1 cellular context compared by ENCODE assay signal in the genomic region with DNA sequence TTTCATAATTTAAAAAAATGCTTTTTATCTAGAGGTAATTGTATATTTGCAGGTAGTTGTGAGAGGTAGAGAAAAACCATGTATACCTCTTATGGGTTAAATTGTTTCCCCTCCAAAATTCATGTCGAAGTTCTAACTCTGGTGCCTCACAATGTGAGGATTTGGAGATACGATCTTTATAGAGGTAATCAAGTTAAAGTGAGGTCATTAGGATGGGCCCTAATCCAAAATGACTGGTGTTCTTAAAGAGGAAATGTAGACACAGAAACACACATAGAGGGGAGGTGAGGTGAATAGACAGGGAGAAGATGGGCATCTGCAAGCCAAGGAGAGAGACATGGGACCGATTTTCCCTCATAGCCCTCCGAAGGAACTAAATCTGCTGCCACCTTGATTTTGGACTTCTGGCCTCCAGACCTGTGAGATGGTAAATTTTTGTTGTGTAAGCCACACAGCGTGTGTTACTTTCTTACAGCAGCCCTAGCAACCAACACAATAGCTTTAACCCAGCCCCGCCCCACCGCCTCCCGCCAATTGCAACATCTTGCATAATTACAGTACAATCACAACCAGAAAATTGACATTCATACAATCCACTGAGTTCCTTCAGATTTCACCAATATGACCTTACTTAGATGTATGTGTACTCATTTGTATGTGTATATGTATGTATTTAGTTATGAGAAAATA.
TF ChIP-seq lines count a peak whose summit lies in the region.

No MANE protein-coding gene starts in this region.

TF ChIP-seq in HEK293, 187 proteins besides CTCF, POLR2A, EP300 and RAD21 (continued from another document and continues in another):
- TF ChIP-seq, protein P1, sequence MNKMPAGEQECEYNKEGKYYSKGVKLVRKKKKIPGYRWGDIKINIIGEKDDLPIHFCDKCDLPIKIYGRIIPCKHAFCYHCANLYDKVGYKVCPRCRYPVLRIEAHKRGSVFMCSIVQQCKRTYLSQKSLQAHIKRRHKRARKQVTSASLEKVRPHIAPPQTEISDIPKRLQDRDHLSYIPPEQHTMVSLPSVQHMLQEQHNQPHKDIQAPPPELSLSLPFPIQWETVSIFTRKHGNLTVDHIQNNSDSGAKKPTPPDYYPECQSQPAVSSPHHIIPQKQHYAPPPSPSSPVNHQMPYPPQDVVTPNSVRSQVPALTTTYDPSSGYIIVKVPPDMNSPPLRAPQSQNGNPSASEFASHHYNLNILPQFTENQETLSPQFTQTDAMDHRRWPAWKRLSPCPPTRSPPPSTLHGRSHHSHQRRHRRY (tag by site-specific recombination; IDR thresholded peaks at IDR 0.05), result no peak
- TF ChIP-seq BCL11B (tag by site-specific recombination; IDR thresholded peaks at IDR 0.05; ENCODE audit: low read depth) (no peak), ELK4 (IDR thresholded peaks at IDR 0.05; ENCODE audit: borderline replicate concordance, low read depth, low read length) (no peak), ZNF677 (tag by site-specific recombination; IDR thresholded peaks at IDR 0.05) (no peak), SCRT2 (tag by site-specific recombination; IDR thresholded peaks at IDR 0.05) (no peak), ZNF514 (tag by site-specific recombination; IDR thresholded peaks at IDR 0.05) (no peak), BCL6B (tag by site-specific recombination; IDR thresholded peaks at IDR 0.05) (no peak), ZNF239 (tag by site-specific recombination; IDR thresholded peaks at IDR 0.05) (no peak), ZNF48 (tag by site-specific recombination; IDR thresholded peaks at IDR 0.05) (no peak), RBAK (tag by site-specific recombination; IDR thresholded peaks at IDR 0.05) (no peak), ZNF624 (tag by site-specific recombination; IDR thresholded peaks at IDR 0.05) (no peak), ZNF366 (tag by site-specific recombination; conservative IDR thresholded peaks at IDR 0.05) (no peak), ZNF324 (tag by site-specific recombination; IDR thresholded peaks at IDR 0.05) (no peak), HIC1 (tag by site-specific recombination; IDR thresholded peaks at IDR 0.05) (no peak), ZNF626 (tag by site-specific recombination; IDR thresholded peaks at IDR 0.05) (no peak), ZBTB48 (tag by site-specific recombination; IDR thresholded peaks at IDR 0.05) (0 out of 2 replicates have a peak, but pooled peaks have one; percentile 32), ZNF404 (tag by site-specific recombination; IDR thresholded peaks at IDR 0.05) (no peak), HOXC10 (CRISPR knock-in tag; IDR thresholded peaks at IDR 0.05) (no peak), ZNF37A (tag by site-specific recombination; IDR thresholded peaks at IDR 0.05) (no peak), ZNF629 (tag by site-specific recombination; IDR thresholded peaks at IDR 0.05) (0 out of 2 replicates have a peak, but pooled peaks have one; percentile 20), ZXDB (tag by site-specific recombination; IDR thresholded peaks at IDR 0.05) (peak; percentile 56), MYNN (tag by site-specific recombination; IDR thresholded peaks at IDR 0.05; ENCODE audit: borderline replicate concordance) (no peak), ZSCAN23 (tag by site-specific recombination; IDR thresholded peaks at IDR 0.05) (no peak), ZNF112 (tag by site-specific recombination; IDR thresholded peaks at IDR 0.05) (no peak), ZNF707 (tag by site-specific recombination; IDR thresholded peaks at IDR 0.05) (no peak), HOXA7 (CRISPR knock-in tag; IDR thresholded peaks at IDR 0.05; ENCODE audit: borderline replicate concordance) (no peak), ZNF146 (tag by site-specific recombination; IDR thresholded peaks at IDR 0.05) (no peak), HOXD13 (CRISPR knock-in tag; IDR thresholded peaks at IDR 0.05; ENCODE audit: borderline replicate concordance) (no peak), KLF8 (tag by site-specific recombination; IDR thresholded peaks at IDR 0.05) (no peak), ZNF747 (tag by site-specific recombination; IDR thresholded peaks at IDR 0.05) (no peak), ZNF157 (tag by site-specific recombination; IDR thresholded peaks at IDR 0.05) (no peak), ZNF473 (tag by site-specific recombination; IDR thresholded peaks at IDR 0.05) (no peak), GLIS1 (tag by site-specific recombination; IDR thresholded peaks at IDR 0.05) (no peak), GLI4 (tag by site-specific recombination; IDR thresholded peaks at IDR 0.05) (no peak), GLIS2 (tag by site-specific recombination; IDR thresholded peaks at IDR 0.05) (no peak), ZNF621 (tag by site-specific recombination; IDR thresholded peaks at IDR 0.05) (no peak), ZNF169 (tag by site-specific recombination; IDR thresholded peaks at IDR 0.05) (no peak), TRIM28 (IDR thresholded peaks at IDR 0.05; ENCODE audit: borderline replicate concordance, low read length) (peak; percentile 47; the same call in 1 of the 2 replicates), SETDB1 (IDR thresholded peaks at IDR 0.05; ENCODE audit: insufficient read length, low read length) (no peak), ZNF19 (tag by site-specific recombination; IDR thresholded peaks at IDR 0.05; ENCODE audit: low read depth) (no peak), ZNF174 (tag by site-specific recombination; IDR thresholded peaks at IDR 0.05) (no peak), ZNF274 (IDR thresholded peaks at IDR 0.05; ENCODE audit: low read length) (no peak), ZNF274 (tag by site-specific recombination; IDR thresholded peaks at IDR 0.05; ENCODE audit: borderline replicate concordance) (no peak), EGR2 (tag by site-specific recombination; IDR thresholded peaks at IDR 0.05; ENCODE audit: low read depth) (no peak), MZF1 (tag by site-specific recombination; IDR thresholded peaks at IDR 0.05; ENCODE audit: borderline replicate concordance) (no peak), ZNF510 (tag by site-specific recombination; IDR thresholded peaks at IDR 0.05; ENCODE audit: insufficient replicate concordance) (no peak)
- TF ChIP-seq, protein P2, sequence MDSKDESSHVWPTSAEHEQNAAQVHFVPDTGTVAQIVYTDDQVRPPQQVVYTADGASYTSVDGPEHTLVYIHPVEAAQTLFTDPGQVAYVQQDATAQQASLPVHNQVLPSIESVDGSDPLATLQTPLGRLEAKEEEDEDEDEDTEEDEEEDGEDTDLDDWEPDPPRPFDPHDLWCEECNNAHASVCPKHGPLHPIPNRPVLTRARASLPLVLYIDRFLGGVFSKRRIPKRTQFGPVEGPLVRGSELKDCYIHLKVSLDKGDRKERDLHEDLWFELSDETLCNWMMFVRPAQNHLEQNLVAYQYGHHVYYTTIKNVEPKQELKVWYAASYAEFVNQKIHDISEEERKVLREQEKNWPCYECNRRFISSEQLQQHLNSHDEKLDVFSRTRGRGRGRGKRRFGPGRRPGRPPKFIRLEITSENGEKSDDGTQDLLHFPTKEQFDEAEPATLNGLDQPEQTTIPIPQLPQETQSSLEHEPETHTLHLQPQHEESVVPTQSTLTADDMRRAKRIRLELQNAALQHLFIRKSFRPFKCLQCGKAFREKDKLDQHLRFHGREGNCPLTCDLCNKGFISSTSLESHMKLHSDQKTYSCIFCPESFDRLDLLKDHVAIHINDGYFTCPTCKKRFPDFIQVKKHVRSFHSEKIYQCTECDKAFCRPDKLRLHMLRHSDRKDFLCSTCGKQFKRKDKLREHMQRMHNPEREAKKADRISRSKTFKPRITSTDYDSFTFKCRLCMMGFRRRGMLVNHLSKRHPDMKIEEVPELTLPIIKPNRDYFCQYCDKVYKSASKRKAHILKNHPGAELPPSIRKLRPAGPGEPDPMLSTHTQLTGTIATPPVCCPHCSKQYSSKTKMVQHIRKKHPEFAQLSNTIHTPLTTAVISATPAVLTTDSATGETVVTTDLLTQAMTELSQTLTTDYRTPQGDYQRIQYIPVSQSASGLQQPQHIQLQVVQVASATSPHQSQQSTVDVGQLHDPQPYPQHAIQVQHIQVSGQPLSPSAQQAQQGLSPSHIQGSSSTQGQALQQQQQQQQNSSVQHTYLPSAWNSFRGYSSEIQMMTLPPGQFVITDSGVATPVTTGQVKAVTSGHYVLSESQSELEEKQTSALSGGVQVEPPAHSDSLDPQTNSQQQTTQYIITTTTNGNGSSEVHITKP (tag by site-specific recombination; IDR thresholded peaks at IDR 0.05), result peak; percentile 74
- TF ChIP-seq, protein P3, sequence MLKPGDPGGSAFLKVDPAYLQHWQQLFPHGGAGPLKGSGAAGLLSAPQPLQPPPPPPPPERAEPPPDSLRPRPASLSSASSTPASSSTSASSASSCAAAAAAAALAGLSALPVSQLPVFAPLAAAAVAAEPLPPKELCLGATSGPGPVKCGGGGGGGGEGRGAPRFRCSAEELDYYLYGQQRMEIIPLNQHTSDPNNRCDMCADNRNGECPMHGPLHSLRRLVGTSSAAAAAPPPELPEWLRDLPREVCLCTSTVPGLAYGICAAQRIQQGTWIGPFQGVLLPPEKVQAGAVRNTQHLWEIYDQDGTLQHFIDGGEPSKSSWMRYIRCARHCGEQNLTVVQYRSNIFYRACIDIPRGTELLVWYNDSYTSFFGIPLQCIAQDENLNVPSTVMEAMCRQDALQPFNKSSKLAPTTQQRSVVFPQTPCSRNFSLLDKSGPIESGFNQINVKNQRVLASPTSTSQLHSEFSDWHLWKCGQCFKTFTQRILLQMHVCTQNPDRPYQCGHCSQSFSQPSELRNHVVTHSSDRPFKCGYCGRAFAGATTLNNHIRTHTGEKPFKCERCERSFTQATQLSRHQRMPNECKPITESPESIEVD (tag by site-specific recombination; IDR thresholded peaks at IDR 0.05), result peak; percentile 54
- TF ChIP-seq, protein P4, sequence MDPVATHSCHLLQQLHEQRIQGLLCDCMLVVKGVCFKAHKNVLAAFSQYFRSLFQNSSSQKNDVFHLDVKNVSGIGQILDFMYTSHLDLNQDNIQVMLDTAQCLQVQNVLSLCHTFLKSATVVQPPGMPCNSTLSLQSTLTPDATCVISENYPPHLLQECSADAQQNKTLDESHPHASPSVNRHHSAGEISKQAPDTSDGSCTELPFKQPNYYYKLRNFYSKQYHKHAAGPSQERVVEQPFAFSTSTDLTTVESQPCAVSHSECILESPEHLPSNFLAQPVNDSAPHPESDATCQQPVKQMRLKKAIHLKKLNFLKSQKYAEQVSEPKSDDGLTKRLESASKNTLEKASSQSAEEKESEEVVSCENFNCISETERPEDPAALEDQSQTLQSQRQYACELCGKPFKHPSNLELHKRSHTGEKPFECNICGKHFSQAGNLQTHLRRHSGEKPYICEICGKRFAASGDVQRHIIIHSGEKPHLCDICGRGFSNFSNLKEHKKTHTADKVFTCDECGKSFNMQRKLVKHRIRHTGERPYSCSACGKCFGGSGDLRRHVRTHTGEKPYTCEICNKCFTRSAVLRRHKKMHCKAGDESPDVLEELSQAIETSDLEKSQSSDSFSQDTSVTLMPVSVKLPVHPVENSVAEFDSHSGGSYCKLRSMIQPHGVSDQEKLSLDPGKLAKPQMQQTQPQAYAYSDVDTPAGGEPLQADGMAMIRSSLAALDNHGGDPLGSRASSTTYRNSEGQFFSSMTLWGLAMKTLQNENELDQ (tag by site-specific recombination; IDR thresholded peaks at IDR 0.05; ENCODE audit: low read depth), result no peak
- TF ChIP-seq, protein P5, sequence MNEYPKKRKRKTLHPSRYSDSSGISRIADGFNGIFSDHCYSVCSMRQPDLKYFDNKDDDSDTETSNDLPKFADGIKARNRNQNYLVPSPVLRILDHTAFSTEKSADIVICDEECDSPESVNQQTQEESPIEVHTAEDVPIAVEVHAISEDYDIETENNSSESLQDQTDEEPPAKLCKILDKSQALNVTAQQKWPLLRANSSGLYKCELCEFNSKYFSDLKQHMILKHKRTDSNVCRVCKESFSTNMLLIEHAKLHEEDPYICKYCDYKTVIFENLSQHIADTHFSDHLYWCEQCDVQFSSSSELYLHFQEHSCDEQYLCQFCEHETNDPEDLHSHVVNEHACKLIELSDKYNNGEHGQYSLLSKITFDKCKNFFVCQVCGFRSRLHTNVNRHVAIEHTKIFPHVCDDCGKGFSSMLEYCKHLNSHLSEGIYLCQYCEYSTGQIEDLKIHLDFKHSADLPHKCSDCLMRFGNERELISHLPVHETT (tag by site-specific recombination; IDR thresholded peaks at IDR 0.05), result no peak
- TF ChIP-seq, protein P6, sequence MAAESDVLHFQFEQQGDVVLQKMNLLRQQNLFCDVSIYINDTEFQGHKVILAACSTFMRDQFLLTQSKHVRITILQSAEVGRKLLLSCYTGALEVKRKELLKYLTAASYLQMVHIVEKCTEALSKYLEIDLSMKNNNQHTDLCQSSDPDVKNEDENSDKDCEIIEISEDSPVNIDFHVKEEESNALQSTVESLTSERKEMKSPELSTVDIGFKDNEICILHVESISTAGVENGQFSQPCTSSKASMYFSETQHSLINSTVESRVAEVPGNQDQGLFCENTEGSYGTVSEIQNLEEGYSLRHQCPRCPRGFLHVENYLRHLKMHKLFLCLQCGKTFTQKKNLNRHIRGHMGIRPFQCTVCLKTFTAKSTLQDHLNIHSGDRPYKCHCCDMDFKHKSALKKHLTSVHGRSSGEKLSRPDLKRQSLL (tag by site-specific recombination; IDR thresholded peaks at IDR 0.05), result no peak
